1 cellular context compared by ENCODE assay signal in genomic region chr15:40754883-40755815, GRCh38.
TF ChIP-seq lines count a peak whose summit lies in the region.

A gene with protein sequence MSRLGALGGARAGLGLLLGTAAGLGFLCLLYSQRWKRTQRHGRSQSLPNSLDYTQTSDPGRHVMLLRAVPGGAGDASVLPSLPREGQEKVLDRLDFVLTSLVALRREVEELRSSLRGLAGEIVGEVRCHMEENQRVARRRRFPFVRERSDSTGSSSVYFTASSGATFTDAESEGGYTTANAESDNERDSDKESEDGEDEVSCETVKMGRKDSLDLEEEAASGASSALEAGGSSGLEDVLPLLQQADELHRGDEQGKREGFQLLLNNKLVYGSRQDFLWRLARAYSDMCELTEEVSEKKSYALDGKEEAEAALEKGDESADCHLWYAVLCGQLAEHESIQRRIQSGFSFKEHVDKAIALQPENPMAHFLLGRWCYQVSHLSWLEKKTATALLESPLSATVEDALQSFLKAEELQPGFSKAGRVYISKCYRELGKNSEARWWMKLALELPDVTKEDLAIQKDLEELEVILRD (minus strand): TSS chr15:40755254. CDS start chr15:40754783, 471 bp downstream.

TF ChIP-seq in K562, 482 proteins besides CTCF, POLR2A, EP300 and RAD21 (continued from another document and continues in another):
- TF ChIP-seq, protein P1, sequence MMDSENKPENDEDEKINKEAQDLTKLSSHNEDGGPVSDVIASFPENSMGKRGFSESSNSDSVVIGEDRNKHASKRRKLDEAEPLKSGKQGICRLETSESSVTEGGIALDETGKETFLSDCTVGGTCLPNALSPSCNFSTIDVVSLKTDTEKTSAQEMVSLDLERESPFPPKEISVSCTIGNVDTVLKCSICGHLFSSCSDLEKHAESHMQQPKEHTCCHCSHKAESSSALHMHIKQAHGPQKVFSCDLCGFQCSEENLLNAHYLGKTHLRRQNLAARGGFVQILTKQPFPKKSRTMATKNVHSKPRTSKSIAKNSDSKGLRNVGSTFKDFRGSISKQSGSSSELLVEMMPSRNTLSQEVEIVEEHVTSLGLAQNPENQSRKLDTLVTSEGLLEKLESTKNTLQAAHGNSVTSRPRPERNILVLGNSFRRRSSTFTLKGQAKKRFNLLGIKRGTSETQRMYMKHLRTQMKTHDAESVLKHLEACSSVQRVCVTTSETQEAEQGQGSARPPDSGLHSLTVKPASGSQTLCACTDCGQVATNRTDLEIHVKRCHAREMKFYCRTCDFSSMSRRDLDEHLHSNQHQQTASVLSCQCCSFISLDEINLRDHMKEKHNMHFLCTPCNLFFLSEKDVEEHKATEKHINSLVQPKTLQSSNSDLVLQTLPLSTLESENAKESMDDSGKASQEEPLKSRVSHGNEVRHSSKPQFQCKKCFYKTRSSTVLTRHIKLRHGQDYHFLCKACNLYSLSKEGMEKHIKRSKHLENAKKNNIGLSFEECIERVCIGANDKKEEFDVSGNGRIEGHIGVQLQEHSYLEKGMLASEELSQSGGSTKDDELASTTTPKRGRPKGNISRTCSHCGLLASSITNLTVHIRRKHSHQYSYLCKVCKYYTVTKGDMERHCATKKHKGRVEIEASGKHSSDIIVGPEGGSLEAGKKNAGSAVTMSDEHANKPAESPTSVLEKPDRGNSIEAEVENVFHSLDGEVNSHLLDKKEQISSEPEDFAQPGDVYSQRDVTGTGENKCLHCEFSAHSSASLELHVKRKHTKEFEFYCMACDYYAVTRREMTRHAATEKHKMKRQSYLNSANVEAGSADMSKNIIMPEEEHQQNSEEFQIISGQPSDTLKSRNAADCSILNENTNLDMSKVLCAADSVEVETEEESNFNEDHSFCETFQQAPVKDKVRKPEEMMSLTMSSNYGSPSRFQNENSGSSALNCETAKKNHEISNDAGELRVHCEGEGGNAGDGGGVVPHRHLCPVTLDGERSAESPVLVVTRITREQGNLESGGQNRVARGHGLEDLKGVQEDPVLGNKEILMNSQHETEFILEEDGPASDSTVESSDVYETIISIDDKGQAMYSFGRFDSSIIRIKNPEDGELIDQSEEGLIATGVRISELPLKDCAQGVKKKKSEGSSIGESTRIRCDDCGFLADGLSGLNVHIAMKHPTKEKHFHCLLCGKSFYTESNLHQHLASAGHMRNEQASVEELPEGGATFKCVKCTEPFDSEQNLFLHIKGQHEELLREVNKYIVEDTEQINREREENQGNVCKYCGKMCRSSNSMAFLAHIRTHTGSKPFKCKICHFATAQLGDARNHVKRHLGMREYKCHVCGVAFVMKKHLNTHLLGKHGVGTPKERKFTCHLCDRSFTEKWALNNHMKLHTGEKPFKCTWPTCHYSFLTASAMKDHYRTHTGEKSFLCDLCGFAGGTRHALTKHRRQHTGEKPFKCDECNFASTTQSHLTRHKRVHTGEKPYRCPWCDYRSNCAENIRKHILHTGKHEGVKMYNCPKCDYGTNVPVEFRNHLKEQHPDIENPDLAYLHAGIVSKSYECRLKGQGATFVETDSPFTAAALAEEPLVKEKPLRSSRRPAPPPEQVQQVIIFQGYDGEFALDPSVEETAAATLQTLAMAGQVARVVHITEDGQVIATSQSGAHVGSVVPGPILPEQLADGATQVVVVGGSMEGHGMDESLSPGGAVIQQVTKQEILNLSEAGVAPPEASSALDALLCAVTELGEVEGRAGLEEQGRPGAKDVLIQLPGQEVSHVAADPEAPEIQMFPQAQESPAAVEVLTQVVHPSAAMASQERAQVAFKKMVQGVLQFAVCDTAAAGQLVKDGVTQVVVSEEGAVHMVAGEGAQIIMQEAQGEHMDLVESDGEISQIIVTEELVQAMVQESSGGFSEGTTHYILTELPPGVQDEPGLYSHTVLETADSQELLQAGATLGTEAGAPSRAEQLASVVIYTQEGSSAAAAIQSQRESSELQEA (IDR thresholded peaks at IDR 0.05; ENCODE audit: low read depth) = no peak
- TF ChIP-seq, protein P2, sequence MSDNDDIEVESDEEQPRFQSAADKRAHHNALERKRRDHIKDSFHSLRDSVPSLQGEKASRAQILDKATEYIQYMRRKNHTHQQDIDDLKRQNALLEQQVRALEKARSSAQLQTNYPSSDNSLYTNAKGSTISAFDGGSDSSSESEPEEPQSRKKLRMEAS (CRISPR knock-in tag; IDR thresholded peaks at IDR 0.05) = peak; percentile 79
- peak; percentile 86 for TF ChIP-seq POLR2AphosphoS5 (IDR thresholded peaks at IDR 0.05; ENCODE audit: control insufficient read depth, insufficient read depth, low read depth, low read length)
- TF ChIP-seq TCFL5 (CRISPR knock-in tag; conservative IDR thresholded peaks at IDR 0.05) = no peak
- TF ChIP-seq SUPT5H (IDR thresholded peaks at IDR 0.05) = peak; percentile 93
- peak; percentile 58; the same call in 1 of the 2 replicates for TF ChIP-seq ZBTB5 (IDR thresholded peaks at IDR 0.05)
- no peak for TF ChIP-seq PTBP1 (IDR thresholded peaks at IDR 0.05; ENCODE audit: low read depth, low read length)
- TF ChIP-seq, protein P3, sequence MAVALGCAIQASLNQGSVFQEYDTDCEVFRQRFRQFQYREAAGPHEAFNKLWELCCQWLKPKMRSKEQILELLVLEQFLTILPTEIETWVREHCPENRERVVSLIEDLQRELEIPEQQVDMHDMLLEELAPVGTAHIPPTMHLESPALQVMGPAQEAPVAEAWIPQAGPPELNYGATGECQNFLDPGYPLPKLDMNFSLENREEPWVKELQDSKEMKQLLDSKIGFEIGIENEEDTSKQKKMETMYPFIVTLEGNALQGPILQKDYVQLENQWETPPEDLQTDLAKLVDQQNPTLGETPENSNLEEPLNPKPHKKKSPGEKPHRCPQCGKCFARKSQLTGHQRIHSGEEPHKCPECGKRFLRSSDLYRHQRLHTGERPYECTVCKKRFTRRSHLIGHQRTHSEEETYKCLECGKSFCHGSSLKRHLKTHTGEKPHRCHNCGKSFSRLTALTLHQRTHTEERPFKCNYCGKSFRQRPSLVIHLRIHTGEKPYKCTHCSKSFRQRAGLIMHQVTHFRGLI (CRISPR knock-in tag; IDR thresholded peaks at IDR 0.05) = no peak
- 0 out of 2 replicates have a peak, but pooled peaks have one; percentile 31 for TF ChIP-seq TARDBP (IDR thresholded peaks at IDR 0.05)
- no peak for TF ChIP-seq ZZZ3 (IDR thresholded peaks at IDR 0.05)
- TF ChIP-seq DACH1 (IDR thresholded peaks at IDR 0.05; ENCODE audit: partially characterized antibody) = peak; percentile 7
- TF ChIP-seq GTF2E2 (tag; IDR thresholded peaks at IDR 0.05) = peak; percentile 87; the same call in 1 of the 2 replicates
- TF ChIP-seq NCOA6 (IDR thresholded peaks at IDR 0.05) = no peak
- peak; percentile 52 for TF ChIP-seq SETDB1 (IDR thresholded peaks at IDR 0.05; ENCODE audit: low read length)
- TF ChIP-seq MTF1 (CRISPR knock-in tag; IDR thresholded peaks at IDR 0.05; ENCODE audit: borderline replicate concordance) = no peak
- TF ChIP-seq KAT7 (CRISPR knock-in tag; IDR thresholded peaks at IDR 0.05; ENCODE audit: borderline replicate concordance) = no peak
- TF ChIP-seq IRF1 (CRISPR knock-in tag; IDR thresholded peaks at IDR 0.05; ENCODE audit: borderline replicate concordance) = no peak; the same call in 1 of the 2 replicates
- no peak; the same call in 1 of the 2 replicates for TF ChIP-seq JUN (IDR thresholded peaks at IDR 0.05; ENCODE audit: borderline replicate concordance, low read depth, low read length)
- TF ChIP-seq JUN (CRISPR knock-in tag; IDR thresholded peaks at IDR 0.05; ENCODE audit: borderline replicate concordance) = peak; percentile 79; the same call in 1 of the 2 replicates
- no peak for TF ChIP-seq ZNF347 (CRISPR knock-in tag; IDR thresholded peaks at IDR 0.05; ENCODE audit: low read depth)
- no peak for TF ChIP-seq MAFF (IDR thresholded peaks at IDR 0.05; ENCODE audit: low read length)
- TF ChIP-seq MECOM (CRISPR knock-in tag; IDR thresholded peaks at IDR 0.05) = no peak
- peak; percentile 94 for TF ChIP-seq C11orf30 (IDR thresholded peaks at IDR 0.05; ENCODE audit: low read depth)
- no peak for TF ChIP-seq HDGF (IDR thresholded peaks at IDR 0.05)
- no peak for TF ChIP-seq TOE1 (IDR thresholded peaks at IDR 0.05; ENCODE audit: borderline replicate concordance)
- TF ChIP-seq TOE1 (CRISPR knock-in tag; IDR thresholded peaks at IDR 0.05; ENCODE audit: borderline replicate concordance, low read depth) = no peak
- peak; percentile 77 for TF ChIP-seq EP400 (IDR thresholded peaks at IDR 0.05)
- TF ChIP-seq ZC3H8 (IDR thresholded peaks at IDR 0.05) = no peak
- peak in 1 of 2 experiments; percentile 96; a peak in 2 of 4 replicates for TF ChIP-seq HDAC1 (IDR thresholded peaks at IDR 0.05)
- TF ChIP-seq, protein P4, sequence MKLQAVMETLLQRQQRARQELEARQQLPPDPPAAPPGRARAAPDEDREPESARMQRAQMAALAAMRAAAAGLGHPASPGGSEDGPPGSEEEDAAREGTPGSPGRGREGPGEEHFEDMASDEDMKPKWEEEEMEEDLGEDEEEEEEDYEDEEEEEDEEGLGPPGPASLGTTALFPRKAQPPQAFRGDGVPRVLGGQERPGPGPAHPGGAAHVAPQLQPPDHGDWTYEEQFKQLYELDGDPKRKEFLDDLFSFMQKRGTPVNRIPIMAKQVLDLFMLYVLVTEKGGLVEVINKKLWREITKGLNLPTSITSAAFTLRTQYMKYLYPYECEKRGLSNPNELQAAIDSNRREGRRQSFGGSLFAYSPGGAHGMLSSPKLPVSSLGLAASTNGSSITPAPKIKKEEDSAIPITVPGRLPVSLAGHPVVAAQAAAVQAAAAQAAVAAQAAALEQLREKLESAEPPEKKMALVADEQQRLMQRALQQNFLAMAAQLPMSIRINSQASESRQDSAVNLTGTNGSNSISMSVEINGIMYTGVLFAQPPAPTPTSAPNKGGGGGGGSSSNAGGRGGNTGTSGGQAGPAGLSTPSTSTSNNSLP (IDR thresholded peaks at IDR 0.05; ENCODE audit: borderline replicate concordance, low read depth, low read length) = peak; percentile 23; the same call in 1 of the 2 replicates
- no peak for TF ChIP-seq SREBF1 (IDR thresholded peaks at IDR 0.05; ENCODE audit: borderline replicate concordance, low read depth, low read length)
- TF ChIP-seq HLTF (IDR thresholded peaks at IDR 0.05) = no peak
- TF ChIP-seq PHB (CRISPR knock-in tag; IDR thresholded peaks at IDR 0.05) = peak; percentile 23; the same call in 1 of the 2 replicates
- peak; percentile 82 for TF ChIP-seq TBP (optimal IDR thresholded peaks at IDR 0.05; ENCODE audit: low read depth, low read length)
- no peak for TF ChIP-seq KLF1 (tag; IDR thresholded peaks at IDR 0.05)
- TF ChIP-seq JUND (IDR thresholded peaks at IDR 0.05; ENCODE audit: borderline replicate concordance, low read depth, low read length) = peak; percentile 78
- TF ChIP-seq JUND (tag; IDR thresholded peaks at IDR 0.05; ENCODE audit: borderline replicate concordance, low read depth, low read length) = no peak; the same call in 2 of the 3 replicates
- TF ChIP-seq U2AF1 (optimal IDR thresholded peaks at IDR 0.05; ENCODE audit: low read depth, low read length) = peak; percentile 51
- TF ChIP-seq GTF2A2 (tag; IDR thresholded peaks at IDR 0.05) = no peak
- TF ChIP-seq TRIM24 (IDR thresholded peaks at IDR 0.05) = peak; percentile 72 to 82; a peak in 3 of 4 replicates
- TF ChIP-seq POLR3A (IDR thresholded peaks at IDR 0.05; ENCODE audit: borderline replicate concordance, extremely low read depth, insufficient read depth, insufficient read length) = no peak
- no peak for TF ChIP-seq ZNF696 (CRISPR knock-in tag; conservative IDR thresholded peaks at IDR 0.05)
- peak; percentile 47; the same call in 1 of the 2 replicates for TF ChIP-seq SMAD4 (CRISPR knock-in tag; conservative IDR thresholded peaks at IDR 0.05)
- TF ChIP-seq ZBTB33 (CRISPR knock-in tag; IDR thresholded peaks at IDR 0.05) = no peak
- no peak for TF ChIP-seq NR3C1 (CRISPR knock-in tag; IDR thresholded peaks at IDR 0.05)
- no peak for TF ChIP-seq IFI16 (CRISPR knock-in tag; IDR thresholded peaks at IDR 0.05)
- TF ChIP-seq HNRNPL (IDR thresholded peaks at IDR 0.05; ENCODE audit: low read depth, low read length) = no peak
- TF ChIP-seq MED1 (CRISPR knock-in tag; IDR thresholded peaks at IDR 0.05; ENCODE audit: borderline replicate concordance) = no peak
- no peak for TF ChIP-seq BCOR (IDR thresholded peaks at IDR 0.05)
- TF ChIP-seq ZNF444 (CRISPR knock-in tag; IDR thresholded peaks at IDR 0.05) = no peak
- TF ChIP-seq CSDE1 (IDR thresholded peaks at IDR 0.05) = peak in 1 of 2 experiments; percentile 62; a peak in 2 of 4 replicates
- TF ChIP-seq LEF1 (IDR thresholded peaks at IDR 0.05) = peak; percentile 56
- no peak for TF ChIP-seq XRCC3 (IDR thresholded peaks at IDR 0.05)
